Comparison of ENCODE assay signal across 8 cellular contexts in genomic region chr19:39897511-39898245, GRCh38. TPM values are rescaled to one million over a fixed set of nuclear protein-coding genes. Genes with fewer than 3 reads are reported as not detected.
DNase-seq lines count a peak whose midpoint lies in the region; ATAC-seq lines count a peak whose summit lies in the region.
"Not testable (repeated sequence)": the region's sequence is repeated elsewhere in the genome, so short reads cannot be mapped to it uniquely, and the experiment has no call there.

No MANE protein-coding gene starts in this region.

- ATAC-seq in HG03097 (IDR thresholded peaks at IDR 0.05; ENCODE audit: low FRiP score, unreplicated experiment): peak; percentile 52
- ATAC-seq in natural killer cell treated with Interleukin-12 subunit alpha and Interleukin-12 subunit beta and Interleukin-15 and Interleukin-18, amount 100 ng/mL, for 72 hours: peak; percentile 77 to 87
- ATAC-seq in stimulated activated memory B cell treated with anti-CD40 and anti-IgM and Interleukin-4, amounts not matched to agents 10 μg/mL and 1 μg/mL and 100 μg/mL, for 72 hours: peak; percentile 64

- H3K27ac Mint-ChIP-seq in natural killer cell treated with Interleukin-12 subunit alpha and Interleukin-12 subunit beta and Interleukin-15 and Interleukin-18, amount 100 ng/mL, for 72 hours; stimulated activated memory B cell treated with anti-CD40 and anti-IgM and Interleukin-4, amounts not matched to agents 10 μg/mL and 1 μg/mL and 100 μg/mL, for 72 hours: not testable (repeated sequence)

- not testable (repeated sequence) for H3K4me1 Mint-ChIP-seq in natural killer cell treated with Interleukin-12 subunit alpha and Interleukin-12 subunit beta and Interleukin-15 and Interleukin-18, amount 100 ng/mL, for 72 hours (ENCODE audit: low read depth in 2 of 2); stimulated activated memory B cell treated with anti-CD40 and anti-IgM and Interleukin-4, amounts not matched to agents 10 μg/mL and 1 μg/mL and 100 μg/mL, for 72 hours

- H3K36me3 Mint-ChIP-seq in natural killer cell treated with Interleukin-12 subunit alpha and Interleukin-12 subunit beta and Interleukin-15 and Interleukin-18, amount 100 ng/mL, for 72 hours; stimulated activated memory B cell treated with anti-CD40 and anti-IgM and Interleukin-4, amounts not matched to agents 10 μg/mL and 1 μg/mL and 100 μg/mL, for 72 hours: not testable (repeated sequence)

- H3K4me3 Mint-ChIP-seq in natural killer cell treated with Interleukin-12 subunit alpha and Interleukin-12 subunit beta and Interleukin-15 and Interleukin-18, amount 100 ng/mL, for 72 hours; stimulated activated memory B cell treated with anti-CD40 and anti-IgM and Interleukin-4, amounts not matched to agents 10 μg/mL and 1 μg/mL and 100 μg/mL, for 72 hours: not testable (repeated sequence)

- peak; percentile 60 for DNase-seq in DMS 273 (lab: John Stamatoyannopoulos, UW; ENCODE audit: unreplicated experiment)
- DNase-seq in NCI-H82 (lab: John Stamatoyannopoulos, UW): peak; percentile 26
- DNase-seq in activated CD4-positive, CD25-positive, alpha-beta regulatory T cell (lab: John Stamatoyannopoulos, UW): peak in 3 of 4 experiments; percentile 18 to 24 (median 22)
- DNase-seq in activated naive CD8-positive, alpha-beta T cell treated with anti-CD3 and anti-CD28 coated beads, Interleukin-2, amount 50 U/mL, for 16 hours (ENCODE audit: low read depth, low spot score): peak; percentile 25
- peak; percentile 53 for DNase-seq in glomerular visceral epithelial cell (ENCODE audit: extremely low spot score)
- DNase-seq in natural killer cell treated with Interleukin-12 subunit alpha and Interleukin-12 subunit beta and Interleukin-15 and Interleukin-18, amount 100 ng/mL, for 72 hours (ENCODE audit: low spot score): not testable (repeated sequence)

- not testable (repeated sequence) for H3K27me3 Mint-ChIP-seq in natural killer cell treated with Interleukin-12 subunit alpha and Interleukin-12 subunit beta and Interleukin-15 and Interleukin-18, amount 100 ng/mL, for 72 hours; stimulated activated memory B cell treated with anti-CD40 and anti-IgM and Interleukin-4, amounts not matched to agents 10 μg/mL and 1 μg/mL and 100 μg/mL, for 72 hours

- H3K9me3 Mint-ChIP-seq in natural killer cell treated with Interleukin-12 subunit alpha and Interleukin-12 subunit beta and Interleukin-15 and Interleukin-18, amount 100 ng/mL, for 72 hours; stimulated activated memory B cell treated with anti-CD40 and anti-IgM and Interleukin-4, amounts not matched to agents 10 μg/mL and 1 μg/mL and 100 μg/mL, for 72 hours: not testable (repeated sequence)

RNA-seq across cellular contexts. Expression of gene FCGBP, which starts 36.8 kb away (rescaled TPM):
- 1 to 10 TPM; 3.4 to 6.6 TPM for total RNA-seq in natural killer cell treated with Interleukin-12 subunit alpha and Interleukin-12 subunit beta and Interleukin-15 and Interleukin-18, amount 100 ng/mL, for 72 hours

RNA-seq across cellular contexts. Expression of gene FBL, which starts 51.5 kb away (rescaled TPM):
- total RNA-seq in natural killer cell treated with Interleukin-12 subunit alpha and Interleukin-12 subunit beta and Interleukin-15 and Interleukin-18, amount 100 ng/mL, for 72 hours: 100 to 1,000 TPM; 304 to 505 TPM
